17 cellular contexts compared by ENCODE assay signal in the genomic region with DNA sequence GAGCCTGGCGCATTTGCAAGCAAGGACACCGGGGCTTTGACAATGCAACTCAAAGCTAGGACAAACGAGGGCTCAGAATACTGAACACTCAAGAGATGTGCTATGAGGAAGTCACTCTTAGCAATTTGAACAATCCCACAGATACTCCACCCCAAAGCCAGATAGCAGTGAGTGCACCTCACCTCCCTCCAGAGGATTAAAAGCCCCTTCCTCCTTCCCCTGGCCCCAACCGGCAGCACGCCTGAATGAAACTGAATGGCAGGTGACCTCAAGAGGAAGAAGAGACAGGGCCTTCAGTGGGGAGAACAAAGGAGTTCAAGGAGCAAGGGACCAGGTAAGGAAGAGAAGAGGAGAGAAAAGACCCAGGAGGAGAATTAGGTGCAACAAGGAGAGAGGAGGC. TPM values are rescaled to one million over a fixed set of nuclear protein-coding genes. Genes with fewer than 3 reads are reported as not detected.
A peak's percentile ranks its signal among the peaks of the same experiment; 100 is the strongest.
DNase-seq lines count a peak whose midpoint lies in the region; ATAC-seq and TF ChIP-seq lines count a peak whose summit lies in the region.
"Had no signal": no experiment of that assay in that cellular context is flagged by ENCODE, and none has a peak within 500 bp of the region (broad histone marks: within the 10 kb centered on the region; RNA-seq: fewer than 3 reads in every experiment).

No MANE protein-coding gene starts in this region.

- H3K27ac ChIP-seq in Karpas-422 (ENCODE audit: low read length) (no peak overlapping the region), epithelial cell of prostate (peak overlapping the region; percentile 17), aorta (ENCODE audit: low read depth in 1 of 2, low read length in 2 of 2) (no peak overlapping the region), tibial artery (no peak overlapping the region)
- H3K27ac ChIP-seq: A549, HL-60 had no signal

- H3K4me2 ChIP-seq in Karpas-422 (ENCODE audit: low read depth, low read length, poor library complexity, severe bottlenecking), result peak overlapping the region; percentile 40
- H3K4me2 ChIP-seq: A549 had no signal

- no peaks in the 10 kb centered on the region for H3K36me3 Mint-ChIP-seq in neural crest cell (ENCODE audit: low read depth)
- H3K36me3 Mint-ChIP-seq: CD8-positive, alpha-beta memory T cell had no signal

- H3K9ac ChIP-seq in Karpas-422 (ENCODE audit: low read length), result no peak overlapping the region

- H3K27me3 Mint-ChIP-seq in neural crest cell (ENCODE audit: low read depth), result peaks cover 44% of the 10 kb centered on the region

- WGBS in aorta, 2 donors, result 90 to 93% methylated on average over 5 of the region's 5 CpGs

- H4K20me1 ChIP-seq in Karpas-422 (ENCODE audit: insufficient read depth, low read depth, low read length), result no peaks in the 10 kb centered on the region

- H3K79me2 ChIP-seq in Karpas-422 (ENCODE audit: low read length), result no peaks in the 10 kb centered on the region

- peak overlapping the region; percentile 27 for H3K27ac Mint-ChIP-seq in neural crest cell (ENCODE audit: unreplicated experiment)
- H3K27ac Mint-ChIP-seq: CD8-positive, alpha-beta memory T cell had no signal

- no peaks in the 10 kb centered on the region for H3K9me2 ChIP-seq in Karpas-422 (replicated peaks; ENCODE audit: insufficient read depth, low read length)

- H3K36me3 ChIP-seq in Karpas-422 (ENCODE audit: insufficient read depth, low read length), result no peaks in the 10 kb centered on the region
- no peaks in the 10 kb centered on the region for H3K36me3 ChIP-seq in aorta (ENCODE audit: control insufficient read depth in 1 of 2, insufficient read depth in 2 of 2, low read length in 1 of 2)
- no peaks in the 10 kb centered on the region for H3K36me3 ChIP-seq in tibial artery
- H3K36me3 ChIP-seq: BE2C had no signal

- no peak overlapping the region; the same call in 1 of the 2 replicates for H3K4me3 ChIP-seq in Karpas-422 (ENCODE audit: low read length)
- H3K4me3 ChIP-seq in aorta (ENCODE audit: low read length in 2 of 2), result no peak overlapping the region
- H3K4me3 ChIP-seq in tibial artery, result no peak overlapping the region
- no peak overlapping the region for H3K4me3 ChIP-seq in foreskin fibroblast (ENCODE audit: low read depth in 1 of 2, low read length in 2 of 2)
- H3K4me3 ChIP-seq: A549, GM12878 had no signal

- H3K9me3 Mint-ChIP-seq in neural crest cell, result no peaks in the 10 kb centered on the region

- DNase-seq in Karpas-422 (peak; percentile 74), epithelial cell of prostate (ENCODE audit: low read depth, low spot score) (no peak), neural crest cell (ENCODE audit: low read depth, low spot score) (no peak), aorta (peak; percentile 9 to 23), tibial artery (no peak), amygdala (lab: John Stamatoyannopoulos, UW) (no peak), foreskin fibroblast (no peak)
- DNase-seq: BE2C, DMS53 had no signal

- H3K4me1 Mint-ChIP-seq in neural crest cell, result no peaks in the 10 kb centered on the region
- H3K4me1 Mint-ChIP-seq: CD8-positive, alpha-beta memory T cell had no signal

- H3K4me1 ChIP-seq in Karpas-422 (ENCODE audit: low read length) (peaks cover 17% of the 10 kb centered on the region), aorta (ENCODE audit: control insufficient read depth in 1 of 2, insufficient read depth in 2 of 2, low read length in 2 of 2) (no peaks in the 10 kb centered on the region), tibial artery (no peaks in the 10 kb centered on the region)
- H3K4me1 ChIP-seq: BE2C had no signal

- H2AFZ ChIP-seq in Karpas-422 (ENCODE audit: low read length), result no peak overlapping the region

- no peaks in the 10 kb centered on the region for H3K27me3 ChIP-seq in Karpas-422 (ENCODE audit: low read length)
- H3K27me3 ChIP-seq in aorta (ENCODE audit: control insufficient read depth in 1 of 2, insufficient read depth in 2 of 2, low read length in 1 of 2), result no peaks in the 10 kb centered on the region
- peaks cover 0 to 29% of the 10 kb centered on the region in 2 donors for H3K27me3 ChIP-seq in tibial artery

- H3K9me3 ChIP-seq in Karpas-422 (ENCODE audit: low read length), result no peaks in the 10 kb centered on the region
- H3K9me3 ChIP-seq in aorta (ENCODE audit: control insufficient read depth, low read length), result peaks cover 1% of the 10 kb centered on the region
- H3K9me3 ChIP-seq in tibial artery, result no peaks in the 10 kb centered on the region
- H3K9me3 ChIP-seq: A549, BE2C had no signal

- intact Hi-C loops in aorta (cut with DNase I) (no loop called here), tibial artery (cut with DNase I; ENCODE audit: low total_unique reads) (no loop called here)

- no peak overlapping the region for H3K4me3 Mint-ChIP-seq in neural crest cell
- H3K4me3 Mint-ChIP-seq: CD8-positive, alpha-beta memory T cell had no signal

- no peak for ATAC-seq in aorta (ENCODE audit: low FRiP score)
- ATAC-seq: A549, GM12878, HCT116 had no signal

- TF ChIP-seq CTCF in neural crest cell (conservative IDR thresholded peaks at IDR 0.05) (no peak), tibial artery (IDR thresholded peaks at IDR 0.05) (no peak), foreskin fibroblast (IDR thresholded peaks at IDR 0.05; ENCODE audit: low read depth, low read length) (no peak)

RNA-seq across cellular contexts. Expression of a gene that starts 1.9 kb away (rescaled TPM):
- total RNA-seq in Karpas-422 (2014; rRNA removed; shearing (Covaris generic); ENCODE audit: low replicate concordance), result not detected in 2 replicates
- total RNA-seq in neural crest cell (not detected in 2 replicates), aorta (not detected)
- 1 to 10 TPM in 1 of 2 donors, under 1 TPM in 1; 0.10 to 2.0 TPM for polyA plus RNA-seq in aorta
- total RNA-seq: CD8-positive, alpha-beta memory T cell; Daoy; GM12878; H4 had no signal
- polyA plus RNA-seq: AG04450; CD8-positive, alpha-beta memory T cell had no signal

RNA-seq across cellular contexts. Expression of a gene that starts 16.6 kb away (rescaled TPM):
- not detected in 2 replicates for total RNA-seq in Karpas-422 (2014; rRNA removed; shearing (Covaris generic); ENCODE audit: low replicate concordance)
- total RNA-seq in neural crest cell (not detected in 2 replicates), aorta (not detected)
- not detected for polyA plus RNA-seq in aorta
- total RNA-seq: CD8-positive, alpha-beta memory T cell; GM12878; H4 had no signal
- polyA plus RNA-seq: CD8-positive, alpha-beta memory T cell had no signal

RNA-seq across cellular contexts. Expression of a gene that starts 36.8 kb away (rescaled TPM):
- total RNA-seq in Karpas-422 (2014; rRNA removed; shearing (Covaris generic); ENCODE audit: low replicate concordance), result not detected in 2 replicates
- total RNA-seq in neural crest cell (not detected in 2 replicates), aorta (not detected)
- polyA plus RNA-seq in aorta, result 1 to 10 TPM; 3.9 to 4.6 TPM
- total RNA-seq: CD8-positive, alpha-beta memory T cell; Daoy; GM12878; H4 had no signal
- polyA plus RNA-seq: CD8-positive, alpha-beta memory T cell; GM12878 had no signal

RNA-seq across cellular contexts. Expression of a gene that starts 54.2 kb away (rescaled TPM):
- not detected in 2 replicates for total RNA-seq in Karpas-422 (2014; rRNA removed; shearing (Covaris generic); ENCODE audit: low replicate concordance)
- total RNA-seq in neural crest cell, result 8.3 and 10.3 TPM in 2 replicates
- total RNA-seq in aorta, result 100 to 1,000 TPM in 1 of 2 donors, 10 to 100 TPM in 1; 34.5 to 102 TPM
- 100 to 1,000 TPM in 1 of 2 donors, 10 to 100 TPM in 1; 39.4 to 323 TPM for polyA plus RNA-seq in aorta

RNA-seq across cellular contexts. Expression of a gene that starts 54.8 kb away (rescaled TPM):
- not detected in 2 replicates for total RNA-seq in Karpas-422 (2014; rRNA removed; shearing (Covaris generic); ENCODE audit: low replicate concordance)
- not detected in 2 replicates for total RNA-seq in neural crest cell
- total RNA-seq in aorta, result not detected
- not detected for polyA plus RNA-seq in aorta
- total RNA-seq: CD8-positive, alpha-beta memory T cell; Daoy; GM12878; H4 had no signal
- polyA plus RNA-seq: AG04450; CD8-positive, alpha-beta memory T cell; GM12878 had no signal

Comparison
In these comparisons a context has a peak if more than half of its experiments do, and no peak if none do; other contexts are left out.
1. DNase-seq: peak in Karpas-422 (single experiment) and aorta (2 of 2); none in epithelial cell of prostate (single experiment), neural crest cell (single experiment), tibial artery (0 of 2), amygdala (0 of 56) and foreskin fibroblast (0 of 2).